ENCODE assay signal across 10 cellular contexts in the genomic region with DNA sequence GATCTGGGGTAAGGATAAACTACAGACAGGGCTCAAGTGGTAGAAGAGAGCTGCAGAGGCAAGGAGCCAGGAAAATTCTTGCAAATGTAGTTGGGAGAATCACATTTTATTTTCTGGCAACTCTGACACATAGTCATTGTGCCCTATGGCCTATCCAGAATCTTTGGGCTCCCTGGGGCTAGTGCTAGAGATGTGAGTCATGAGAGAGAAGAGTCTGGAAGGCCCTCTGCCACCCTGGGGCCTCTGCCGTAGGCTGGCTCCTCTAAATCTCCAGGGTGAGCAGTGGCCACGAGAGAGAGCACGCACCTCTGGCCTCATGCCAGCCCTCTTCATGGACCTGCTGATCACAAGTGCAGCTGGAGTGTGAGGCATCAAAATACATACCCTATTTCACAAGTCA.
DNase-seq lines count a peak whose midpoint lies in the region; ATAC-seq and TF ChIP-seq lines count a peak whose summit lies in the region.
"Had no signal": no experiment of that assay in that cellular context is flagged by ENCODE, and none has a peak within 500 bp of the region (broad histone marks: within the 10 kb centered on the region; RNA-seq: fewer than 3 reads in every experiment).

No MANE protein-coding gene starts in this region.

- DNase-seq in BJ (ENCODE audit: low read depth), result peak; percentile 47
- peak; percentile 55 for DNase-seq in NCI-H128 (lab: John Stamatoyannopoulos, UW; ENCODE audit: unreplicated experiment)
- peak; percentile 57 for DNase-seq in brain microvascular endothelial cell
- peak; percentile 70 for DNase-seq in mesenchymal stem cell
- DNase-seq in SW 1271 (lab: John Stamatoyannopoulos, UW), result no peak
- DNase-seq: GDM1 had no signal

- no peak overlapping the region for H2BK120ac ChIP-seq in mesenchymal stem cell (ENCODE audit: low read depth, low read length)

- no peak overlapping the region for H2BK5ac ChIP-seq in mesenchymal stem cell (ENCODE audit: low read depth, low read length, poor library complexity, severe bottlenecking)

- H3K27me3 ChIP-seq in BJ (ENCODE audit: control insufficient read depth, insufficient read depth, low read length) (peaks cover 2% of the 10 kb centered on the region; the same call in 1 of the 2 replicates), brain microvascular endothelial cell (replicated peaks) (no peaks in the 10 kb centered on the region), mesenchymal stem cell (ENCODE audit: control insufficient read depth in 1 of 2, insufficient read depth in 1 of 2, low read length in 2 of 2) (no peaks in the 10 kb centered on the region)
- H3K27me3 ChIP-seq: SJSA1 had no signal

- in situ Hi-C loops in brain microvascular endothelial cell (cut with HindIII; ENCODE audit: low pct_ligation_motif_present, low sequenced_read_pairs), result no loop called here

- H3K79me1 ChIP-seq in mesenchymal stem cell (replicated peaks; ENCODE audit: low read length, poor library complexity, severe bottlenecking), result no peaks in the 10 kb centered on the region

- no peak overlapping the region for H4K8ac ChIP-seq in mesenchymal stem cell (ENCODE audit: low read length)

- H3K9ac ChIP-seq in mesenchymal stem cell (ENCODE audit: low read length), result no peak overlapping the region

- H3K27ac ChIP-seq in brain microvascular endothelial cell (no peak overlapping the region), mesenchymal stem cell (ENCODE audit: low read length, poor library complexity, severe bottlenecking) (peak overlapping the region; percentile 16)
- H3K27ac ChIP-seq: SJSA1 had no signal

- CTCF ChIA-PET in BJ (lab: Yijun Ruan, JAX), result interaction anchor here (0.6 to 1.5 kb wide), 4 partner anchors 11 to 65 kb away, joined by 3 to 6 read pairs (median 4); no protein-coding TSS in a partner anchor

- TF ChIP-seq CTCF in BJ (IDR thresholded peaks at IDR 0.05; ENCODE audit: insufficient read depth, low read depth, low read length), result no peak
- no peak for TF ChIP-seq CTCF in brain microvascular endothelial cell (IDR thresholded peaks at IDR 0.05; ENCODE audit: low read depth, low read length, missing control alignments)

- no peak overlapping the region for H3K18ac ChIP-seq in mesenchymal stem cell (ENCODE audit: low read depth in 1 of 2, low read length in 2 of 2)

- POLR2A ChIA-PET in BJ (lab: Charles Lee), result interaction anchor here (0.6 kb wide), 1 partner anchor 74 kb away, joined by 3 read pairs; a partner anchor contains a TSS

- no peak overlapping the region for H2AK5ac ChIP-seq in mesenchymal stem cell (ENCODE audit: low read length, severe bottlenecking)

- no peaks in the 10 kb centered on the region for H3K36me3 ChIP-seq in BJ (ENCODE audit: control insufficient read depth, insufficient read depth, low read length)
- H3K36me3 ChIP-seq in brain microvascular endothelial cell (replicated peaks), result no peaks in the 10 kb centered on the region
- H3K36me3 ChIP-seq in mesenchymal stem cell (ENCODE audit: control insufficient read depth in 1 of 2, insufficient read depth in 2 of 2, low read depth in 1 of 2, low read length in 2 of 2), result no peaks in the 10 kb centered on the region
- H3K36me3 ChIP-seq: SJSA1 had no signal

- no peak overlapping the region for H3K4ac ChIP-seq in mesenchymal stem cell (ENCODE audit: low read depth in 1 of 2, low read length in 2 of 2)

- ATAC-seq in HG03025 (IDR thresholded peaks at IDR 0.05; ENCODE audit: low FRiP score, unreplicated experiment) (no peak), HG03378 (IDR thresholded peaks at IDR 0.05; ENCODE audit: unreplicated experiment) (no peak), GM19351 (IDR thresholded peaks at IDR 0.05; ENCODE audit: unreplicated experiment) (no peak)

- no peak overlapping the region for H3K14ac ChIP-seq in mesenchymal stem cell (ENCODE audit: low read length in 2 of 2)

- no peaks in the 10 kb centered on the region for H3K9me3 ChIP-seq in mesenchymal stem cell (ENCODE audit: control insufficient read depth, low read length)
- H3K9me3 ChIP-seq: SJSA1 had no signal

- H4K91ac ChIP-seq in mesenchymal stem cell (ENCODE audit: low read length), result no peak overlapping the region

- no peak overlapping the region for H3K23ac ChIP-seq in mesenchymal stem cell (ENCODE audit: low read length in 2 of 2)

- H3K4me1 ChIP-seq in mesenchymal stem cell (ENCODE audit: control insufficient read depth, insufficient read depth, low read depth, low read length), result peaks cover 4% of the 10 kb centered on the region
- H3K4me1 ChIP-seq: SJSA1 had no signal

- no peak overlapping the region for H2AFZ ChIP-seq in mesenchymal stem cell (ENCODE audit: low read depth, low read length)

- H3K4me2 ChIP-seq in mesenchymal stem cell (ENCODE audit: low read length, poor library complexity, severe bottlenecking), result no peak overlapping the region

- no peak overlapping the region for H2BK12ac ChIP-seq in mesenchymal stem cell (ENCODE audit: low read length in 2 of 2)

- H3K4me3 ChIP-seq in BJ (ENCODE audit: low read depth, low read length), result no peak overlapping the region
- no peak overlapping the region for H3K4me3 ChIP-seq in brain microvascular endothelial cell (ENCODE audit: low read depth, low read length)
- no peak overlapping the region for H3K4me3 ChIP-seq in mesenchymal stem cell (ENCODE audit: insufficient read depth in 1 of 2, low read depth in 1 of 2, low read length in 2 of 2)
- H3K4me3 ChIP-seq: SJSA1 had no signal

- WGBS in mesenchymal stem cell, result 63% methylated on average over 3 of the region's 3 CpGs

- no peak overlapping the region for H2BK15ac ChIP-seq in mesenchymal stem cell (ENCODE audit: low read depth, poor library complexity, severe bottlenecking)

Comparison
In these comparisons a context has a peak if more than half of its experiments do, and no peak if none do; other contexts are left out.
1. DNase-seq: peak in BJ (single experiment), NCI-H128 (single experiment), brain microvascular endothelial cell (single experiment) and mesenchymal stem cell (single experiment); none in SW 1271 (0 of 2).